16 cellular contexts compared by ENCODE assay signal in the genomic region with DNA sequence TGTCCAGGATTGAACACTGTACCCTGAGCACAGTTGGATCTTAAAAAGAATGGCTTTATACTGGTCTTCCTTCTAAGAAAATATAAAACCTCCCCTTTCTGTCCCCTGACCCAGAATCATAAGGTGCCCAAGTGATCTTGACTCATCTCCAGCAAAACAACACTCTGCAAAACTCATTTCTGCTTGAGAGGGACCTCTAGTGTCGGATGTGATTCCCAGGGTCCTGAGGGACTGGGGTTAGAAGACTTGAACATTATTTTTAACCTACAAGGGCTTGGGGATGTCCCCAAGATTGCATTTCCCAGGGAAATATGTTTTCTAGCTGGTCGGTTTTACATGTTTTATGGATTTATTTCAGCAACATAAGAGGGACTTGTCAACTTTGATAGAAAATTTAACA.
DNase-seq lines count a peak whose midpoint lies in the region; ATAC-seq and TF ChIP-seq lines count a peak whose summit lies in the region.
"Had no signal": no experiment of that assay in that cellular context is flagged by ENCODE, and none has a peak within 500 bp of the region (broad histone marks: within the 10 kb centered on the region; RNA-seq: fewer than 3 reads in every experiment).

No MANE protein-coding gene starts in this region.

- WGBS in heart left ventricle, 4 donors, result 52 to 58% (median 55%) methylated on average over 2 of the region's 2 CpGs
- WGBS in endodermal cell (ENCODE audit: insufficient coverage in 1 of 2, insufficient read length in 1 of 2), 2 experiments, result 82% methylated on average over 2 of the region's 2 CpGs; no CpG with 5 or more reads in 1 of the 2 experiments

- intact Hi-C loops in left ventricle myocardium inferior (cut with micrococcal nuclease), result no loop called here
- intact Hi-C loops in heart left ventricle (cut with DNase I), result no loop called here

- TF ChIP-seq CTCF in left ventricle myocardium inferior (IDR thresholded peaks at IDR 0.05; ENCODE audit: borderline replicate concordance) (no peak), heart left ventricle (IDR thresholded peaks at IDR 0.05) (peak in 1 of 12 donors; percentile 6), endodermal cell (conservative IDR thresholded peaks at IDR 0.05) (peak; percentile 63), osteoblast (IDR thresholded peaks at IDR 0.05; ENCODE audit: extremely low read depth, low read depth, low read length) (no peak)

- H3K4me3 Mint-ChIP-seq in endodermal cell, result no peak overlapping the region
- H3K4me3 Mint-ChIP-seq: CD8-positive, alpha-beta memory T cell had no signal

- no peak overlapping the region for H3K27ac Mint-ChIP-seq in endodermal cell
- H3K27ac Mint-ChIP-seq: CD8-positive, alpha-beta memory T cell had no signal

- no peak for DNase-seq in left ventricle myocardium inferior
- DNase-seq in heart left ventricle, result no peak
- peak; percentile 32 for DNase-seq in NCI-H69 (lab: John Stamatoyannopoulos, UW)
- peak; percentile 55 for DNase-seq in endodermal cell
- peak; percentile 1 for DNase-seq in osteoblast (ENCODE audit: insufficient read length, low spot score, missing footprints)
- no peak for DNase-seq in NCI-H2107 treated with DMSO at 0.1 percent for 48 hours (lab: John Stamatoyannopoulos, UW; ENCODE audit: unreplicated experiment)
- DNase-seq: CD8-positive, alpha-beta memory T cell; DMS79; KG1; NCI-H1417 treated with DMSO at 0.1 percent for 48 hours; NCI-H1930; NCI-H446 treated with DMSO at 0.1 percent for 48 hours had no signal

- no peaks in the 10 kb centered on the region for H3K36me3 ChIP-seq in left ventricle myocardium inferior
- no peaks in the 10 kb centered on the region for H3K36me3 ChIP-seq in heart left ventricle
- no peaks in the 10 kb centered on the region for H3K36me3 ChIP-seq in endodermal cell (ENCODE audit: control insufficient read depth, insufficient read depth, low read length)
- no peaks in the 10 kb centered on the region for H3K36me3 ChIP-seq in osteoblast (ENCODE audit: insufficient read depth, low read length)
- H3K36me3 ChIP-seq: BLaER1 treated with 17β-estradiol and CSF1 and Interleukin-3, amounts not matched to agents 10 nM and 100 nM; HAP-1 had no signal

- no peak overlapping the region for H3K4me2 ChIP-seq in osteoblast (ENCODE audit: insufficient read depth, low read length)

- no peak overlapping the region for H2AFZ ChIP-seq in osteoblast (ENCODE audit: low read length)

- H3K79me2 ChIP-seq in osteoblast (ENCODE audit: insufficient read depth, low read length), result no peaks in the 10 kb centered on the region

- H3K9me3 Mint-ChIP-seq in endodermal cell, result no peaks in the 10 kb centered on the region

- H3K27me3 Mint-ChIP-seq in endodermal cell (ENCODE audit: insufficient read depth), result no peaks in the 10 kb centered on the region

- H3K4me3 ChIP-seq in left ventricle myocardium inferior (no peak overlapping the region), heart left ventricle (no peak overlapping the region), endodermal cell (ENCODE audit: low read length) (no peak overlapping the region), osteoblast (ENCODE audit: insufficient read depth, low read length) (no peak overlapping the region)
- H3K4me3 ChIP-seq: BLaER1 treated with 17β-estradiol and CSF1 and Interleukin-3, amounts not matched to agents 10 nM and 100 nM; HAP-1 had no signal

- H3K9me3 ChIP-seq in left ventricle myocardium inferior (replicated peaks) (no peaks in the 10 kb centered on the region), heart left ventricle (no peaks in the 10 kb centered on the region), endodermal cell (ENCODE audit: control insufficient read depth, low read length) (no peaks in the 10 kb centered on the region), osteoblast (ENCODE audit: low read depth, low read length) (no peaks in the 10 kb centered on the region)
- H3K9me3 ChIP-seq: HAP-1 had no signal

- no peak overlapping the region for H3K9ac ChIP-seq in endodermal cell (ENCODE audit: extremely low read depth, low read length, poor library complexity, severe bottlenecking)
- H3K9ac ChIP-seq: BLaER1 treated with 17β-estradiol and CSF1 and Interleukin-3, amounts not matched to agents 10 nM and 100 nM had no signal

- H3K4me1 ChIP-seq in left ventricle myocardium inferior (no peaks in the 10 kb centered on the region), heart left ventricle (no peaks in the 10 kb centered on the region), endodermal cell (ENCODE audit: control insufficient read depth, insufficient read depth, low read length) (no peaks in the 10 kb centered on the region), osteoblast (ENCODE audit: insufficient read depth, low read length) (no peaks in the 10 kb centered on the region)

- ATAC-seq in heart left ventricle (no peak), GM18502 (IDR thresholded peaks at IDR 0.05; ENCODE audit: poor library complexity, unreplicated experiment) (no peak), GM18517 (IDR thresholded peaks at IDR 0.05; ENCODE audit: unreplicated experiment) (no peak)

- H3K4me1 Mint-ChIP-seq in endodermal cell, result no peaks in the 10 kb centered on the region
- H3K4me1 Mint-ChIP-seq: CD8-positive, alpha-beta memory T cell had no signal

- no peaks in the 10 kb centered on the region for H3K27me3 ChIP-seq in left ventricle myocardium inferior (ENCODE audit: low read depth)
- H3K27me3 ChIP-seq in heart left ventricle, result no peaks in the 10 kb centered on the region
- no peaks in the 10 kb centered on the region for H3K27me3 ChIP-seq in endodermal cell (ENCODE audit: control insufficient read depth, insufficient read depth, low read length, poor library complexity, severe bottlenecking)
- no peaks in the 10 kb centered on the region for H3K27me3 ChIP-seq in osteoblast (ENCODE audit: insufficient read depth, low read length)
- H3K27me3 ChIP-seq: BLaER1 treated with 17β-estradiol and CSF1 and Interleukin-3, amounts not matched to agents 10 nM and 100 nM had no signal

- H3K36me3 Mint-ChIP-seq in endodermal cell (ENCODE audit: low read depth), result no peaks in the 10 kb centered on the region
- H3K36me3 Mint-ChIP-seq: CD8-positive, alpha-beta memory T cell had no signal

- no peak for TF ChIP-seq POLR2A in heart left ventricle (IDR thresholded peaks at IDR 0.05)

- no peaks in the 10 kb centered on the region for H4K20me1 ChIP-seq in osteoblast (ENCODE audit: insufficient read depth, low read length)
- H4K20me1 ChIP-seq: BLaER1 treated with 17β-estradiol and CSF1 and Interleukin-3, amounts not matched to agents 10 nM and 100 nM had no signal

- H3K27ac ChIP-seq in left ventricle myocardium inferior (replicated peaks) (peak overlapping the region; percentile 42), heart left ventricle (peak overlapping the region in 1 of 12 donors; percentile 9), endodermal cell (ENCODE audit: low read depth, low read length) (no peak overlapping the region), osteoblast (ENCODE audit: low read depth, low read length) (no peak overlapping the region)
- H3K27ac ChIP-seq: BLaER1 treated with 17β-estradiol and CSF1 and Interleukin-3, amounts not matched to agents 10 nM and 100 nM had no signal

Comparison
In these comparisons a context has a peak if more than half of its experiments do, and no peak if none do; other contexts are left out.
1. DNase-seq: peak in NCI-H69 (single experiment), endodermal cell (single experiment) and osteoblast (single experiment); none in left ventricle myocardium inferior (single experiment), heart left ventricle (0 of 5) and NCI-H2107 treated with DMSO at 0.1 percent for 48 hours (single experiment).